10 cellular contexts compared by ENCODE assay signal in the genomic region with DNA sequence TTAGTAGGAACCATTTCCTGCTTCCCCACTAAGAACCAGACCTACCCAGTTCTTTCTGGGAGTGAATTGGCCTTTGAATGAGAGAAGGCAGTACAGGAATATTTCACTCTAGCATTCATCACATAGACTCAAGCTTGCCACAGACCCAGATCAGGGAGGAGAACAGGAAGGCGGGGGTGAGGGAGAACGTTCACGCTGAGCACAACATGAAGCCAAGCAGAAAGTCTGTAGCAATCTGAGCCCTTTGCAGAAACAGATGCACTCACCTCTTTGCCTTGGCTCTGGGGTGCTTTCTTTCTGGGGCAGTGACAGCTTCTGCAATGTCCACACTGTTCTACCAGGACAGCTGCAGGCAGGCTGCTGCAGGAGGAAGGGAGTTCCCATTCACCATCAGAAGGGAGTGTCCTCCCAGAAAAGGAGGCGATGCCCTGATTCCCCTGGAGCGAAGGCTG. TPM values are rescaled to one million over a fixed set of nuclear protein-coding genes. Genes with fewer than 3 reads are reported as not detected.
DNase-seq lines count a peak whose midpoint lies in the region; ATAC-seq and TF ChIP-seq lines count a peak whose summit lies in the region.
"Had no signal": no experiment of that assay in that cellular context is flagged by ENCODE, and none has a peak within 500 bp of the region (broad histone marks: within the 10 kb centered on the region; RNA-seq: fewer than 3 reads in every experiment).

No MANE protein-coding gene starts in this region.

- DNase-seq in COLO668 (lab: John Stamatoyannopoulos, UW; ENCODE audit: unreplicated experiment) (peak; percentile 43), left cardiac atrium (peak; percentile 59), sciatic nerve (ENCODE audit: low spot score) (no peak), vagina (ENCODE audit: extremely low spot score in 2 of 2) (no peak), left lobe of liver (ENCODE audit: low spot score) (no peak)
- DNase-seq: COR-L47 had no signal

- TF ChIP-seq CTCF in vagina (IDR thresholded peaks at IDR 0.05) = no peak

- H3K27me3 ChIP-seq in vagina = no peaks in the 10 kb centered on the region

- ATAC-seq in left cardiac atrium = peak; percentile 40 to 80
- peak; percentile 67 for ATAC-seq in sciatic nerve
- ATAC-seq in GM21619 (IDR thresholded peaks at IDR 0.05; ENCODE audit: unreplicated experiment) = no peak
- ATAC-seq in GM21786 (IDR thresholded peaks at IDR 0.05; ENCODE audit: unreplicated experiment) = no peak
- ATAC-seq in left lobe of liver = no peak
- ATAC-seq: activated T-helper 17 cell treated with anti-CD3 and anti-CD28 coated beads, Interleukin-2, amount 50 U/mL, for 72 hours had no signal

- peaks cover 21% of the 10 kb centered on the region for H3K4me1 ChIP-seq in vagina

- H3K4me3 ChIP-seq in vagina = no peak overlapping the region

- no peaks in the 10 kb centered on the region for H3K9me3 ChIP-seq in vagina

- H3K36me3 ChIP-seq in vagina = no peaks in the 10 kb centered on the region

- intact Hi-C loops in left cardiac atrium (cut with DNase I) (loop anchor here in 1 of 2 donors (5.0 kb wide), 1 partner anchor 545 kb away; no protein-coding TSS in a partner anchor), sciatic nerve (cut with DNase I) (loop anchor here (5.0 kb wide), 2 partner anchors 40 to 85 kb away; no protein-coding TSS in a partner anchor), vagina (cut with DNase I) (loop anchor here (5.0 kb wide), 2 partner anchors 40 to 85 kb away; no protein-coding TSS in a partner anchor)

- peak overlapping the region; percentile 31 for H3K27ac ChIP-seq in angular gyrus (ENCODE audit: low read depth, low read length)
- H3K27ac ChIP-seq in vagina = no peak overlapping the region

- TF ChIP-seq POLR2A in vagina (IDR thresholded peaks at IDR 0.05) = no peak

RNA-seq across cellular contexts. Expression of gene FGF1, which starts 11.5 kb away (rescaled TPM):
- total RNA-seq in left cardiac atrium (10 to 100 TPM; 33.9 to 39.9 TPM), sciatic nerve (316 TPM), vagina (2.0 TPM), left lobe of liver (0.25 TPM)
- total RNA-seq: activated T-helper 17 cell treated with anti-CD3 and anti-CD28 coated beads, Interleukin-2, amount 50 U/mL, for 72 hours had no signal

Comparison
In these comparisons a context has a peak if more than half of its experiments do, and no peak if none do; other contexts are left out.
1. DNase-seq: peak in COLO668 (single experiment) and left cardiac atrium (single experiment); none in sciatic nerve (single experiment), vagina (0 of 2) and left lobe of liver (single experiment).
2. ATAC-seq: peak in left cardiac atrium (2 of 2) and sciatic nerve (single experiment); none in GM21619 (single experiment), GM21786 (single experiment) and left lobe of liver (single experiment).
3. RNA of gene FGF1, which starts 11.5 kb away (total RNA-seq): 316 TPM in sciatic nerve (single experiment) and 33.9 to 39.9 TPM in left cardiac atrium; 2.0 TPM in vagina (single experiment) and 0.25 TPM in left lobe of liver (single experiment); every median in the first group is over 10 times any median in the second.